In the genomic region with DNA sequence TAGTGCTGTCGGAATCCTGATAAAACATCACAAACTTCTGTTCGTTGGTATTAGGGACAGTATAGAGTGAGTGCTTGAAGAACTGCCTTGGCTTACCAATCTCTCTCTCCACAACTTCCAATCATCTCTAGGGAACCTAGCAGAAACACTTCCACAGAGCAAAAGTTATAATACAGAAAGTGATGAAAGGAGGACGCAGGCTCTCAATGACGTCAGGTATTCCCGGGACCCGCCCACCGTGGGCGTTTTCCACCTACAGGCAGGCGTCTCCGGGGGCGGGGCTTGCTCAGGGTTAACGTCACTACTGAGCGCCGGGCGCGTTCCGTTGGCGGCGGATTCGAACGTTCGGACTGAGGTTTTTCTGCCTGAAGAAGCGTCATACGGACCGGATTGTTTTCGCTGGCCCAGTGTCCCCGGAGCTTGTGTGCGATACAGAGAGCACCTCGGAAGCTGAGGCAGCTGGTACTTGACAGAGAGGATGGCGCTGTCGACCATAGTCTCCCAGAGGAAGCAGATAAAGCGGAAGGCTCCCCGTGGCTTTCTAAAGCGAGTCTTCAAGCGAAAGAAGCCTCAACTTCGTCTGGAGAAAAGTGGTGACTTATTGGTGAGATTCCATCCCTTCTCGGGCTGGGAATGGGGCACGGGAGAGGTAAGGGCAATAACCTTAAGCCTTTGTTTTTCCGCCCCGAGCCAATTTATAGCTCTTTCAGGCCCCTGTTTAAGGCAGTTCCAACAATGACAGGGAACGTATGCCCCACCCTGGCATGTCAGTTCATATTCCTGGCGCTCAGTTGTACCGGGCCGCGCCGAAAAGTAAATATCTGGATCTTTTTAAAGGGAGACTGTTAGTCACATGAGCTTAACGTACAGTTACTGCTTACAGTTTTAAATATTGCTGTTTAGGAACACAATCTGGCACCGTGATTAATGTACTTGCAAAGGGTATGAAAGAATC, we compare ENCODE assay signal across 8 cellular contexts. TPM values are rescaled to one million over a fixed set of nuclear protein-coding genes. Genes with fewer than 3 reads are reported as not detected.
DNase-seq lines count a peak whose midpoint lies in the region; ATAC-seq and TF ChIP-seq lines count a peak whose summit lies in the region.

TSS of gene CENPW (plus strand) at position 320 of the 955 bp plus-strand sequence. CDS start at position 479, 159 bp downstream.

- CTCF ChIA-PET in activated CD4-positive, alpha-beta memory T cell treated with anti-CD3 and anti-CD28 coated beads, Interleukin-2, amount 10 ng/mL, durations not matched to agents 7 days and 5 days (lab: Charles Lee) = interaction anchor here (0.8 to 4.9 kb wide), 6 partner anchors 21 to 559 kb away, joined by 3 to 23 read pairs (median 4); partner anchors contain the start of gene HINT3

- H3K27ac ChIP-seq in HL-60 (replicated peaks) = peak within 1 kb of the TSS; percentile 66
- no peak within 1 kb of the TSS for H3K27ac ChIP-seq in effector memory CD4-positive, alpha-beta T cell (ENCODE audit: insufficient read depth, low read length, poor library complexity, severe bottlenecking)

- no peak within 1 kb of the TSS for H3K27ac Mint-ChIP-seq in activated CD4-positive, alpha-beta memory T cell treated with anti-CD3 and anti-CD28 coated beads, Interleukin-2, amount 10 ng/mL, durations not matched to agents 7 days and 5 days

- H3K4me3 Mint-ChIP-seq in activated CD4-positive, alpha-beta memory T cell treated with anti-CD3 and anti-CD28 coated beads, Interleukin-2, amount 10 ng/mL, durations not matched to agents 7 days and 5 days = no peak within 1 kb of the TSS

- ATAC-seq in GM19467 (IDR thresholded peaks at IDR 0.05; ENCODE audit: unreplicated experiment) = peak; percentile 92

- no peaks in the 10 kb centered on the region for H3K27me3 Mint-ChIP-seq in activated CD4-positive, alpha-beta memory T cell treated with anti-CD3 and anti-CD28 coated beads, Interleukin-2, amount 10 ng/mL, durations not matched to agents 7 days and 5 days

- no peaks in the 10 kb centered on the region for H3K9me3 Mint-ChIP-seq in activated CD4-positive, alpha-beta memory T cell treated with anti-CD3 and anti-CD28 coated beads, Interleukin-2, amount 10 ng/mL, durations not matched to agents 7 days and 5 days

- no peaks in the 10 kb centered on the region for H3K36me3 Mint-ChIP-seq in activated CD4-positive, alpha-beta memory T cell treated with anti-CD3 and anti-CD28 coated beads, Interleukin-2, amount 10 ng/mL, durations not matched to agents 7 days and 5 days (ENCODE audit: low read depth)

- no peaks in the 10 kb centered on the region for H3K36me3 ChIP-seq in effector memory CD4-positive, alpha-beta T cell (ENCODE audit: control insufficient read depth, insufficient read depth, low read length)

- DNase-seq in COLO668 (lab: John Stamatoyannopoulos, UW; ENCODE audit: unreplicated experiment) (peak; percentile 92), HL-60 (ENCODE audit: low read depth in 1 of 2, low spot score in 1 of 2) (peak; percentile 52 to 92), NCI-H82 treated with DMSO at 0.1 percent for 48 hours (lab: John Stamatoyannopoulos, UW; ENCODE audit: unreplicated experiment) (peak; percentile 67), lung microvascular endothelial cell (ENCODE audit: low read depth in 2 of 2) (peak; percentile 84 to 90)
- peak; percentile 95 for DNase-seq in activated CD4-positive, alpha-beta memory T cell treated with anti-CD3 and anti-CD28 coated beads, Interleukin-2, amount 10 ng/mL, durations not matched to agents 7 days and 5 days
- peak; percentile 65 to 71 (median 67) for DNase-seq in effector memory CD4-positive, alpha-beta T cell
- DNase-seq in stimulated activated CD4-positive, alpha-beta T cell treated with anti-CD3 and anti-CD28 coated beads, TNF-alpha, amount 100 ng/mL, for 4 hours (ENCODE audit: low read depth in 3 of 3) = peak; percentile 89 to 93 (median 93)

- POLR2A ChIA-PET in activated CD4-positive, alpha-beta memory T cell treated with anti-CD3 and anti-CD28 coated beads, Interleukin-2, amount 10 ng/mL, durations not matched to agents 7 days and 5 days (lab: Charles Lee) = interaction anchor here (1.2 to 1.6 kb wide), 5 partner anchors 12 to 559 kb away, joined by 3 to 12 read pairs (median 4); partner anchors contain the start of gene NCOA7

- no peaks in the 10 kb centered on the region for H3K9me3 ChIP-seq in effector memory CD4-positive, alpha-beta T cell (ENCODE audit: control insufficient read depth, low read length)

- H3K27me3 ChIP-seq in HL-60 (ENCODE audit: insufficient read depth, poor library complexity, severe bottlenecking) = no peaks in the 10 kb centered on the region
- H3K27me3 ChIP-seq in effector memory CD4-positive, alpha-beta T cell (replicated peaks; ENCODE audit: control insufficient read depth, insufficient read depth, low read length, poor library complexity, severe bottlenecking) = no peaks in the 10 kb centered on the region

- H3K4me1 Mint-ChIP-seq in activated CD4-positive, alpha-beta memory T cell treated with anti-CD3 and anti-CD28 coated beads, Interleukin-2, amount 10 ng/mL, durations not matched to agents 7 days and 5 days = peaks cover 30% of the 10 kb centered on the region

- peaks cover 9% of the 10 kb centered on the region for H3K4me1 ChIP-seq in effector memory CD4-positive, alpha-beta T cell (ENCODE audit: control insufficient read depth, insufficient read depth, low read length, poor library complexity, severe bottlenecking)

- peak within 1 kb of the TSS; percentile 70 for H3K4me3 ChIP-seq in HL-60 (replicated peaks; ENCODE audit: insufficient read depth, low read length)
- peak within 1 kb of the TSS; percentile 80 for H3K4me3 ChIP-seq in effector memory CD4-positive, alpha-beta T cell (ENCODE audit: insufficient read depth, low read depth, low read length, poor library complexity, severe bottlenecking)

- TF ChIP-seq CTCF in HL-60 (IDR thresholded peaks at IDR 0.05; ENCODE audit: insufficient read depth, low read length) = no peak

RNA-seq across cellular contexts. Expression of gene CENPW, which starts in this region (rescaled TPM):
- total RNA-seq in activated CD4-positive, alpha-beta memory T cell treated with anti-CD3 and anti-CD28 coated beads, Interleukin-2, amount 10 ng/mL, durations not matched to agents 7 days and 5 days = 10 to 100 TPM; 54.3 to 54.6 TPM
- 4.0 and 8.9 TPM in 2 replicates for total RNA-seq in lung microvascular endothelial cell
